21 cellular contexts compared by ENCODE assay signal in the genomic region with DNA sequence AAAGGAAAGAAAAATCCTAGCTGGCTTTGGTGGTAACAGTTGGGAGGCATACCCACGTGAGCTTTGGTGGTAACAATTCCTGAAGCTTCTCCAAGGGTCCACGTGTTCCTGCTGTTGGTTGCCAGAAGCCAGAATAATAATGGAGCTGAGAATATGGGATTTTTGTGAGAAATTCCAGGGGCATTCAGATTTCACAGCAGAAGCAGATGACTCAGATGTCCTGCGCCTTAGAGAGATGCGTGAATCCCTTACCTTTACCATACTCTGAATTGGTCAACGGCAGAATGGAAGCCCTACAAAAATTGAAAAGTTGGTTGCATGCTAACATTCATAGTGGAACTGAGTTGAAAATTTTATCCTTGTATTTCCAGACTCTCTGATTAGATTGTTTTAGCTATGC. TPM values are rescaled to one million over a fixed set of nuclear protein-coding genes. Genes with fewer than 3 reads are reported as not detected.
DNase-seq lines count a peak whose midpoint lies in the region; ATAC-seq, FAIRE-seq and TF ChIP-seq lines count a peak whose summit lies in the region.
"Had no signal": no experiment of that assay in that cellular context is flagged by ENCODE, and none has a peak within 500 bp of the region (broad histone marks: within the 10 kb centered on the region; RNA-seq: fewer than 3 reads in every experiment).

No MANE protein-coding gene starts in this region.

- H3K36me3 ChIP-seq in RWPE2 (ENCODE audit: low read depth) (no peaks in the 10 kb centered on the region), kidney (ENCODE audit: control insufficient read depth in 1 of 2, insufficient read depth in 2 of 2, low read length in 2 of 2) (no peaks in the 10 kb centered on the region)

- intact Hi-C loops in kidney (cut with DNase I) = no loop called here

- no peak for ATAC-seq in stimulated activated naive CD8-positive, alpha-beta T cell treated with anti-CD3 and anti-CD28 coated beads, Interleukin-15, Interleukin-2, amounts not matched to agents 100 U/mL and 50 U/mL, for 24 hours
- ATAC-seq in RWPE2 (ENCODE audit: low read depth) (peak; percentile 61), HG02759 (IDR thresholded peaks at IDR 0.05; ENCODE audit: unreplicated experiment) (no peak)
- ATAC-seq: T-helper 17 cell had no signal

- peaks cover 19% of the 10 kb centered on the region for H3K36me3 Mint-ChIP-seq in stimulated activated naive CD8-positive, alpha-beta T cell treated with anti-CD3 and anti-CD28 coated beads, Interleukin-15, Interleukin-2, amounts not matched to agents 100 ng/mL and 50 ng/mL, for 24 hours (ENCODE audit: low read depth)
- H3K36me3 Mint-ChIP-seq in type B pancreatic cell = peaks cover 5% of the 10 kb centered on the region
- H3K36me3 Mint-ChIP-seq in mesothelial cell of epicardium = no peaks in the 10 kb centered on the region

- H3K9ac ChIP-seq in kidney (ENCODE audit: low read length in 2 of 2) = no peak overlapping the region

- TF ChIP-seq CTCF in RWPE2 (IDR thresholded peaks at IDR 0.05; ENCODE audit: poor library complexity, severe bottlenecking) (no peak), type B pancreatic cell (conservative IDR thresholded peaks at IDR 0.05) (no peak), mesothelial cell of epicardium (IDR thresholded peaks at IDR 0.05; ENCODE audit: unreplicated experiment) (no peak), kidney (IDR thresholded peaks at IDR 0.05; ENCODE audit: borderline replicate concordance, extremely low read depth, insufficient read depth) (no peak)

- peak overlapping the region; percentile 95 for H3K27ac Mint-ChIP-seq in stimulated activated naive CD8-positive, alpha-beta T cell treated with anti-CD3 and anti-CD28 coated beads, Interleukin-15, Interleukin-2, amounts not matched to agents 100 ng/mL and 50 ng/mL, for 24 hours
- H3K27ac Mint-ChIP-seq in type B pancreatic cell (peak overlapping the region; percentile 94), mesothelial cell of epicardium (no peak overlapping the region)
- H3K27ac Mint-ChIP-seq: T-helper 17 cell had no signal

- H3K4me1 Mint-ChIP-seq in stimulated activated naive CD8-positive, alpha-beta T cell treated with anti-CD3 and anti-CD28 coated beads, Interleukin-15, Interleukin-2, amounts not matched to agents 100 ng/mL and 50 ng/mL, for 24 hours (ENCODE audit: low read depth) = peaks cover 93% of the 10 kb centered on the region
- H3K4me1 Mint-ChIP-seq in type B pancreatic cell (ENCODE audit: unreplicated experiment) = no peaks in the 10 kb centered on the region
- peaks cover 10% of the 10 kb centered on the region for H3K4me1 Mint-ChIP-seq in mesothelial cell of epicardium
- H3K4me1 Mint-ChIP-seq: T-helper 17 cell had no signal

- no peak for DNase-seq in stimulated activated naive CD8-positive, alpha-beta T cell treated with anti-CD3 and anti-CD28 coated beads, Interleukin-15, Interleukin-2, amounts not matched to agents 100 U/mL and 50 U/mL, for 24 hours
- no peak for DNase-seq in RWPE2 (ENCODE audit: low spot score)
- no peak for DNase-seq in epithelial cell of prostate (ENCODE audit: low read depth, low spot score)
- DNase-seq in type B pancreatic cell (ENCODE audit: extremely low spot score, unreplicated experiment) = no peak
- no peak for DNase-seq in mesothelial cell of epicardium (ENCODE audit: low spot score in 2 of 2, unreplicated experiment in 2 of 2)
- no peak for DNase-seq in kidney
- DNase-seq: activated CD4-positive, CD25-positive, alpha-beta regulatory T cell; anterior cingulate cortex; cerebellar nuclear complex; effector memory CD4-positive, alpha-beta T cell; GF-D8; hippocampal formation; Karpas-422; NCI-H1105 treated with DMSO at 0.1 percent for 48 hours; NCI-H2107; NCI-H526 treated with DMSO at 0.1 percent for 48 hours; OCI-M1; stimulated activated CD4-positive, alpha-beta T cell treated with anti-CD3 and anti-CD28 coated beads, Interleukin-2, amount 100 ng/mL, for 48 hours; T-helper 17 cell had no signal

- peak overlapping the region; percentile 72 for H3K27ac ChIP-seq in RWPE2 (ENCODE audit: poor library complexity, severe bottlenecking)
- peak overlapping the region; percentile 88 for H3K27ac ChIP-seq in epithelial cell of prostate
- H3K27ac ChIP-seq in kidney (ENCODE audit: low read depth in 2 of 2, low read length in 2 of 2) = no peak overlapping the region

- no peaks in the 10 kb centered on the region for H3K27me3 Mint-ChIP-seq in stimulated activated naive CD8-positive, alpha-beta T cell treated with anti-CD3 and anti-CD28 coated beads, Interleukin-15, Interleukin-2, amounts not matched to agents 100 ng/mL and 50 ng/mL, for 24 hours
- H3K27me3 Mint-ChIP-seq in type B pancreatic cell (no peaks in the 10 kb centered on the region), mesothelial cell of epicardium (ENCODE audit: low read depth) (no peaks in the 10 kb centered on the region)
- H3K27me3 Mint-ChIP-seq: T-helper 17 cell had no signal

- H3K4me1 ChIP-seq in RWPE2 (ENCODE audit: insufficient read depth, poor library complexity, severe bottlenecking) (peaks cover 11% of the 10 kb centered on the region), kidney (ENCODE audit: control insufficient read depth in 1 of 2, insufficient read depth in 1 of 2, low read depth in 1 of 2, low read length in 2 of 2) (no peaks in the 10 kb centered on the region)

- H3K9me3 ChIP-seq in RWPE2 (ENCODE audit: severe bottlenecking) (no peaks in the 10 kb centered on the region), kidney (ENCODE audit: control insufficient read depth in 1 of 2, low read length in 2 of 2) (no peaks in the 10 kb centered on the region)

- no peaks in the 10 kb centered on the region for H3K27me3 ChIP-seq in RWPE2 (ENCODE audit: insufficient read depth, poor library complexity, severe bottlenecking)

- H3K4me3 ChIP-seq in RWPE2 (ENCODE audit: severe bottlenecking) (no peak overlapping the region), kidney (ENCODE audit: low read length in 2 of 2) (no peak overlapping the region)

- H3K9me3 Mint-ChIP-seq in stimulated activated naive CD8-positive, alpha-beta T cell treated with anti-CD3 and anti-CD28 coated beads, Interleukin-15, Interleukin-2, amounts not matched to agents 100 ng/mL and 50 ng/mL, for 24 hours = no peaks in the 10 kb centered on the region
- H3K9me3 Mint-ChIP-seq in type B pancreatic cell (peaks cover 11% of the 10 kb centered on the region), mesothelial cell of epicardium (peaks cover 9% of the 10 kb centered on the region)

- peak overlapping the region; percentile 66 for H3K4me3 Mint-ChIP-seq in stimulated activated naive CD8-positive, alpha-beta T cell treated with anti-CD3 and anti-CD28 coated beads, Interleukin-15, Interleukin-2, amounts not matched to agents 100 ng/mL and 50 ng/mL, for 24 hours
- H3K4me3 Mint-ChIP-seq in type B pancreatic cell (peak overlapping the region; percentile 60), mesothelial cell of epicardium (no peak overlapping the region)
- H3K4me3 Mint-ChIP-seq: T-helper 17 cell had no signal

- FAIRE-seq in kidney (lab: Jason Lieb, UNC) = no peak

RNA-seq across cellular contexts. Expression of gene PHEX, which starts 28.8 kb away (rescaled TPM):
- 1.6 and 5.7 TPM in 2 replicates for total RNA-seq in type B pancreatic cell (ENCODE audit: low replicate concordance)
- 0.70 to 1.2 TPM (median 0.96 TPM) in 3 replicates for total RNA-seq in mesothelial cell of epicardium
- 0.25 TPM for total RNA-seq in kidney
- 0.19 TPM for polyA plus RNA-seq in kidney (ENCODE audit: insufficient read depth, low read depth, low replicate concordance)

Comparison
In these comparisons a context has a peak if more than half of its experiments do, and no peak if none do; other contexts are left out.
1. H3K27ac ChIP-seq: peak in RWPE2 (single experiment) and epithelial cell of prostate (single experiment); none in kidney (0 of 2).